Comparison of ENCODE assay signal across 20 cellular contexts in the genomic region with DNA sequence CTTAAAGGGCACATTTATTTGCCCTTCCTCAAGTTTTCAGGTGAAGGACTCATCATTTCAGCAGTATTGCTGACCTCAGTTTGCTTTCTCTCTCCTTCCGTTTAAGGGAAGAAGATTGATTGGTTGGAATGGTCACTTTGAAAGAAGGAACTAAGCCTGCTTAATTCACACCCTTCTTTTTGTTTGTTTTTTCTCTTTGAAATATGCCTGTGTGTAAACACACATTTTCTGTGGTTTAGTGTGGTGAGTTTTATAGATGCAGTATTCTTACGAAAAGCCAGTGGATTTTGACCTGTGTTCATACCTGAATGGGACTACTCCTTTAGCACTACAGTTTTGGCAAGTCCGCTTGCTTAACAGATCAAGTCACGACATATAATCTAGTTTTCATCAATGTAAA.
"Had no signal": no experiment of that assay in that cellular context is flagged by ENCODE, and none has a peak within 500 bp of the region (broad histone marks: within the 10 kb centered on the region; RNA-seq: fewer than 3 reads in every experiment).

No MANE protein-coding gene starts in this region.

- H3K27ac Mint-ChIP-seq: dendritic cell treated with granulocyte-macrophage colony-stimulating factor and Interleukin-4, amounts not matched to agents 40 ng/mL and 50 ng/mL, for 4 days; endodermal cell; memory B cell; naive B cell; nephron; stimulated activated memory B cell treated with anti-CD40 and anti-IgM and Interleukin-4, amounts not matched to agents 10 μg/mL and 1 μg/mL and 100 μg/mL, for 72 hours had no signal

- DNase-seq: effector CD8-positive, alpha-beta T cell; endodermal cell; foreskin fibroblast; gastrocnemius medialis; head of caudate nucleus; naive B cell; nucleus accumbens; spleen; stimulated activated CD4-positive, alpha-beta T cell treated with anti-CD3 and anti-CD28 coated beads, Interleukin-4, amount 100 ng/mL, for 4 hours; stimulated activated naive CD8-positive, alpha-beta T cell treated with anti-CD3 and anti-CD28 coated beads, Interleukin-15, Interleukin-2, amounts not matched to agents 100 U/mL and 50 U/mL, for 24 hours; substantia nigra; testis; tibial artery; upper lobe of left lung had no signal

- H3K27me3 Mint-ChIP-seq: dendritic cell treated with granulocyte-macrophage colony-stimulating factor and Interleukin-4, amounts not matched to agents 40 ng/mL and 50 ng/mL, for 4 days; memory B cell; naive B cell; stimulated activated memory B cell treated with anti-CD40 and anti-IgM and Interleukin-4, amounts not matched to agents 10 μg/mL and 1 μg/mL and 100 μg/mL, for 72 hours had no signal

- H3K9me3 Mint-ChIP-seq: dendritic cell treated with granulocyte-macrophage colony-stimulating factor and Interleukin-4, amounts not matched to agents 40 ng/mL and 50 ng/mL, for 4 days; endodermal cell; nephron had no signal

- H3K4me3 Mint-ChIP-seq: dendritic cell treated with granulocyte-macrophage colony-stimulating factor and Interleukin-4, amounts not matched to agents 40 ng/mL and 50 ng/mL, for 4 days; endodermal cell; memory B cell; naive B cell; nephron; stimulated activated memory B cell treated with anti-CD40 and anti-IgM and Interleukin-4, amounts not matched to agents 10 μg/mL and 1 μg/mL and 100 μg/mL, for 72 hours had no signal

- H3K4me1 Mint-ChIP-seq: memory B cell; naive B cell; nephron; stimulated activated memory B cell treated with anti-CD40 and anti-IgM and Interleukin-4, amounts not matched to agents 10 μg/mL and 1 μg/mL and 100 μg/mL, for 72 hours had no signal

- ATAC-seq: esophagus mucosa; gastrocnemius medialis; left lobe of liver; stimulated activated memory B cell treated with anti-CD40 and anti-IgM and Interleukin-4, amounts not matched to agents 10 μg/mL and 1 μg/mL and 100 μg/mL, for 72 hours; stimulated activated naive CD8-positive, alpha-beta T cell treated with anti-CD3 and anti-CD28 coated beads, Interleukin-15, Interleukin-2, amounts not matched to agents 100 U/mL and 50 U/mL, for 24 hours had no signal

- H3K36me3 Mint-ChIP-seq: memory B cell; naive B cell; stimulated activated memory B cell treated with anti-CD40 and anti-IgM and Interleukin-4, amounts not matched to agents 10 μg/mL and 1 μg/mL and 100 μg/mL, for 72 hours had no signal
